In genomic region chr11:86941871-86942208, GRCh38 we compare ENCODE assay signal across 19 cellular contexts. TPM values are rescaled to one million over a fixed set of nuclear protein-coding genes. Genes with fewer than 3 reads are reported as not detected.
DNase-seq lines count a peak whose midpoint lies in the region; ATAC-seq and TF ChIP-seq lines count a peak whose summit lies in the region.
"Had no signal": no experiment of that assay in that cellular context is flagged by ENCODE, and none has a peak within 500 bp of the region (broad histone marks: within the 10 kb centered on the region; RNA-seq: fewer than 3 reads in every experiment).

No MANE protein-coding gene starts in this region.

- intact Hi-C loops in mucosa of descending colon (cut with DNase I, micrococcal nuclease): loop anchor here in 1 of 2 donors (5.0 kb wide), 1 partner anchor 340 kb away; no protein-coding TSS in a partner anchor

- no peak overlapping the region for H3K9ac ChIP-seq in GM23248
- peak overlapping the region; percentile 89 for H3K9ac ChIP-seq in mesenchymal stem cell (ENCODE audit: low read length)
- peak overlapping the region in 3 of 5 donors; percentile 35 to 56 (median 49) for H3K9ac ChIP-seq in subcutaneous abdominal adipose tissue (ENCODE audit: low read length in 5 of 5)

- no peak overlapping the region for H2BK120ac ChIP-seq in mesenchymal stem cell (ENCODE audit: low read depth, low read length)

- no peak overlapping the region for H2BK15ac ChIP-seq in mesenchymal stem cell (ENCODE audit: low read depth, poor library complexity, severe bottlenecking)

- H3K4me1 ChIP-seq in GM23248 (ENCODE audit: insufficient read depth) (peaks cover 33% of the 10 kb centered on the region), mesenchymal stem cell (ENCODE audit: control insufficient read depth, insufficient read depth, low read depth, low read length) (peaks cover 6% of the 10 kb centered on the region), subcutaneous abdominal adipose tissue (ENCODE audit: control insufficient read depth in 5 of 5, insufficient read depth in 5 of 5, low read length in 5 of 5) (peaks cover 12 to 77% (median 74%) of the 10 kb centered on the region in 5 donors), mucosa of descending colon (ENCODE audit: low read depth) (no peaks in the 10 kb centered on the region)

- no peak overlapping the region for H2AK5ac ChIP-seq in mesenchymal stem cell (ENCODE audit: low read length, severe bottlenecking)

- DNase-seq in GM23248: no peak
- peak; percentile 13 for DNase-seq in dedifferentiated amniotic fluid mesenchymal stem cell (ENCODE audit: extremely low spot score)
- no peak for DNase-seq in mesenchymal stem cell
- DNase-seq in ureter (ENCODE audit: low spot score): no peak
- DNase-seq in GM19238 (ENCODE audit: insufficient read length, low spot score): no peak
- no peak for DNase-seq in mucosa of descending colon
- DNase-seq: activated CD4-positive, alpha-beta T cell treated with anti-CD3 and anti-CD28 coated beads, Interleukin-2, amount 50 U/mL, for 48 hours; activated naive CD4-positive, alpha-beta T cell treated with anti-CD3 and anti-CD28 coated beads, Interleukin-2, amount 10 ng/mL, durations not matched to agents 7 days and 5 days; COR-L47; dermis blood vessel endothelial cell; kidney glomerular epithelial cell; NCI-H1417; NCI-H2171 treated with DMSO at 0.1 percent for 48 hours; NCI-H82; Peyer's patch; posterior cingulate gyrus; stimulated activated naive CD4-positive, alpha-beta T cell had no signal

- H4K8ac ChIP-seq in mesenchymal stem cell (ENCODE audit: low read length): no peak overlapping the region

- H3K27me3 ChIP-seq in GM23248 (replicated peaks; ENCODE audit: insufficient read depth): no peaks in the 10 kb centered on the region
- no peaks in the 10 kb centered on the region for H3K27me3 ChIP-seq in mesenchymal stem cell (ENCODE audit: control insufficient read depth in 1 of 2, insufficient read depth in 1 of 2, low read length in 2 of 2)
- no peaks in the 10 kb centered on the region for H3K27me3 ChIP-seq in subcutaneous abdominal adipose tissue (ENCODE audit: control insufficient read depth in 5 of 5, insufficient read depth in 4 of 5, low read length in 5 of 5)
- H3K27me3 ChIP-seq: Peyer's patch had no signal

- H3K79me1 ChIP-seq in mesenchymal stem cell (replicated peaks; ENCODE audit: low read length, poor library complexity, severe bottlenecking): peaks cover 1% of the 10 kb centered on the region

- peak overlapping the region; percentile 71 for H3K4me2 ChIP-seq in GM23248 (ENCODE audit: unreplicated experiment)
- H3K4me2 ChIP-seq in mesenchymal stem cell (ENCODE audit: low read length, poor library complexity, severe bottlenecking): no peak overlapping the region

- no peak overlapping the region for H3K23ac ChIP-seq in mesenchymal stem cell (ENCODE audit: low read length in 2 of 2)

- peak overlapping the region; percentile 87 for H2AFZ ChIP-seq in GM23248
- peak overlapping the region; percentile 42 for H2AFZ ChIP-seq in mesenchymal stem cell (ENCODE audit: low read depth, low read length)

- H4K91ac ChIP-seq in mesenchymal stem cell (ENCODE audit: low read length): no peak overlapping the region

- in situ Hi-C loops in GM23248 (cut with MboI): no loop called here

- H3K27ac ChIP-seq in GM23248 (peak overlapping the region; percentile 66), mesenchymal stem cell (ENCODE audit: low read length, poor library complexity, severe bottlenecking) (no peak overlapping the region), subcutaneous abdominal adipose tissue (ENCODE audit: low read depth, low read length) (peak overlapping the region; percentile 85)

- H2BK5ac ChIP-seq in mesenchymal stem cell (ENCODE audit: low read depth, low read length, poor library complexity, severe bottlenecking): no peak overlapping the region

- no peak overlapping the region for H3K18ac ChIP-seq in mesenchymal stem cell (ENCODE audit: low read depth in 1 of 2, low read length in 2 of 2)

- H3K9me3 ChIP-seq in GM23248 (ENCODE audit: low read depth): no peaks in the 10 kb centered on the region
- H3K9me3 ChIP-seq in mesenchymal stem cell (ENCODE audit: control insufficient read depth, low read length): no peaks in the 10 kb centered on the region
- H3K9me3 ChIP-seq in subcutaneous abdominal adipose tissue (ENCODE audit: control insufficient read depth in 5 of 5, low read length in 5 of 5): no peaks in the 10 kb centered on the region
- no peaks in the 10 kb centered on the region for H3K9me3 ChIP-seq in mucosa of descending colon
- H3K9me3 ChIP-seq: Peyer's patch had no signal

- ATAC-seq in HG03135 (IDR thresholded peaks at IDR 0.05; ENCODE audit: unreplicated experiment) (no peak), mucosa of descending colon (no peak)

- H3K14ac ChIP-seq in mesenchymal stem cell (ENCODE audit: low read length in 2 of 2): no peak overlapping the region

- H2BK12ac ChIP-seq in mesenchymal stem cell (ENCODE audit: low read length in 2 of 2): no peak overlapping the region

- H3K36me3 ChIP-seq in GM23248 (ENCODE audit: low read depth): no peaks in the 10 kb centered on the region
- H3K36me3 ChIP-seq in mesenchymal stem cell (ENCODE audit: control insufficient read depth in 1 of 2, insufficient read depth in 2 of 2, low read depth in 1 of 2, low read length in 2 of 2): peaks cover 3 to 26% of the 10 kb centered on the region in 2 experiments
- H3K36me3 ChIP-seq in subcutaneous abdominal adipose tissue (ENCODE audit: control insufficient read depth in 5 of 5, insufficient read depth in 5 of 5, low read length in 5 of 5): peaks cover 8 to 32% (median 22%) of the 10 kb centered on the region in 5 donors
- no peaks in the 10 kb centered on the region for H3K36me3 ChIP-seq in mucosa of descending colon (ENCODE audit: low read depth)
- H3K36me3 ChIP-seq: Peyer's patch had no signal

- TF ChIP-seq CTCF in mucosa of descending colon (IDR thresholded peaks at IDR 0.05): no peak

- WGBS in GM23248 (ENCODE audit: low coverage in 1 of 2, low lambda C conversion rate in 2 of 2, missing lambda C conversion rate in 2 of 2), 2 experiments: 91 to 93% methylated on average over 1 of the region's 1 CpG
- 100% methylated on average over 1 of the region's 1 CpG for WGBS in mesenchymal stem cell

- no peaks in the 10 kb centered on the region for H4K20me1 ChIP-seq in GM23248 (ENCODE audit: insufficient read depth)

- H3K4ac ChIP-seq in mesenchymal stem cell (ENCODE audit: low read depth in 1 of 2, low read length in 2 of 2): no peak overlapping the region

- peaks cover 30% of the 10 kb centered on the region; the same call in 1 of the 2 replicates for H3F3A ChIP-seq in GM23248 (ENCODE audit: insufficient read depth)

- peaks cover 15% of the 10 kb centered on the region for H3K79me2 ChIP-seq in GM23248 (ENCODE audit: insufficient read depth)

- H3K4me3 ChIP-seq in GM23248 (peak overlapping the region; percentile 51; the same call in 1 of the 2 replicates), mesenchymal stem cell (ENCODE audit: insufficient read depth in 1 of 2, low read depth in 1 of 2, low read length in 2 of 2) (peak overlapping the region in 1 of 2 experiments; percentile 65), subcutaneous abdominal adipose tissue (ENCODE audit: low read depth in 1 of 5, low read length in 5 of 5) (peak overlapping the region in 3 of 5 donors; percentile 26 to 28 (median 28)), mucosa of descending colon (no peak overlapping the region)
- H3K4me3 ChIP-seq: Peyer's patch had no signal

- no peaks in the 10 kb centered on the region for H3K9me2 ChIP-seq in GM23248 (ENCODE audit: insufficient read depth)

RNA-seq across cellular contexts. Expression of gene FZD4, which starts 13.4 kb away (rescaled TPM):
- total RNA-seq in GM23248 (2014; rRNA removed; shearing (Covaris generic)): 19.1 and 21.3 TPM in 2 replicates
- polyA plus RNA-seq in GM23248 (2016; fragmentation: Nextera tagmentation; extraction: Ambion mirVana): 7.8 and 8.3 TPM in 2 replicates
- 3.3 TPM for polyA plus RNA-seq in mesenchymal stem cell (2013, experiment 1 of 2)
- 3.2 TPM for polyA plus RNA-seq in mesenchymal stem cell (2013, experiment 2 of 2)
- 25.0 TPM for total RNA-seq in ureter
- 10 to 100 TPM in 1 of 3 donors, 1 to 10 TPM in 2; 4.7 to 33.7 (median 7.9) TPM for total RNA-seq in mucosa of descending colon
